ENCODE assay signal across 10 cellular contexts in the genomic region with DNA sequence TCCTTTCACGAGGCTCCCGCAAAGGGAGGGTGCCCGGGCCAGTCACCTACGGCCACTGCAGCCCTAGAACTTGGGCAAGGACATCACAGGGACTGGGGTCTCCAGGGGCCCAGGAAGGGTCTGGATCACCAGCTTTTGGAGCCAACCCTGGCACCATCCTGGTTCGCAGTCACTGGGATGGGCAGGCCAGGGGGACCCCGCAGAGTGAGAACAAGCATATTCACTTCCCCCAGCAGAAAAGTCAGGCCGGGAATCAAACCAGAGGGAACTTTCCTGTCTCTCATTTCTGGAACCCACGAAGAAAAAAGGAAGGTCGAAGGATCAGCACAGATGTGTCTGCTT. TPM values are rescaled to one million over a fixed set of nuclear protein-coding genes. Genes with fewer than 3 reads are reported as not detected.
DNase-seq lines count a peak whose midpoint lies in the region; ATAC-seq and TF ChIP-seq lines count a peak whose summit lies in the region.
"Had no signal": no experiment of that assay in that cellular context is flagged by ENCODE, and none has a peak within 500 bp of the region (broad histone marks: within the 10 kb centered on the region; RNA-seq: fewer than 3 reads in every experiment).

No MANE protein-coding gene starts in this region.

- ATAC-seq in activated T-cell treated with anti-CD3 and anti-CD28 coated beads, Interleukin-2, amount 50 U/mL, for 72 hours (replicated peaks in 1 of 2), result no peak
- no peak for ATAC-seq in activated T-cell treated with anti-CD3 and anti-CD28 coated beads, Interleukin-2, amount 50 U/mL, for 4 hours
- no peak for ATAC-seq in HG03342 (IDR thresholded peaks at IDR 0.05; ENCODE audit: unreplicated experiment)

- no peak overlapping the region for H4K8ac ChIP-seq in mesenchymal stem cell (ENCODE audit: low read length)

- H3K4ac ChIP-seq in mesenchymal stem cell (ENCODE audit: low read depth in 1 of 2, low read length in 2 of 2), result no peak overlapping the region

- H3K4me3 ChIP-seq in adipocyte (ENCODE audit: low read length) (peak overlapping the region; percentile 52), mesenchymal stem cell (ENCODE audit: insufficient read depth in 1 of 2, low read depth in 1 of 2, low read length in 2 of 2) (no peak overlapping the region), tibial artery (peak overlapping the region; percentile 29 to 37)

- no peak overlapping the region for H3K4me2 ChIP-seq in mesenchymal stem cell (ENCODE audit: low read length, poor library complexity, severe bottlenecking)

- H3K4me1 Mint-ChIP-seq in activated T-cell treated with anti-CD3 and anti-CD28 coated beads, Interleukin-2, amount 50 U/mL, for 72 hours (ENCODE audit: low read depth), result peaks cover 91% of the 10 kb centered on the region
- H3K4me1 Mint-ChIP-seq in activated T-cell treated with anti-CD3 and anti-CD28 coated beads, Interleukin-2, amount 50 U/mL, for 4 hours (ENCODE audit: low read depth), result peaks cover 94% of the 10 kb centered on the region

- H2BK5ac ChIP-seq in mesenchymal stem cell (ENCODE audit: low read depth, low read length, poor library complexity, severe bottlenecking), result no peak overlapping the region

- H3K9ac ChIP-seq in adipocyte (ENCODE audit: low read length), result peak overlapping the region; percentile 76
- peak overlapping the region; percentile 74 for H3K9ac ChIP-seq in mesenchymal stem cell (ENCODE audit: low read length)

- H3K9me3 Mint-ChIP-seq in activated T-cell treated with anti-CD3 and anti-CD28 coated beads, Interleukin-2, amount 50 U/mL, for 72 hours, result no peaks in the 10 kb centered on the region
- H3K9me3 Mint-ChIP-seq in activated T-cell treated with anti-CD3 and anti-CD28 coated beads, Interleukin-2, amount 50 U/mL, for 4 hours, result no peaks in the 10 kb centered on the region

- no peak overlapping the region for H3K14ac ChIP-seq in mesenchymal stem cell (ENCODE audit: low read length in 2 of 2)

- H2BK12ac ChIP-seq in mesenchymal stem cell (ENCODE audit: low read length in 2 of 2), result peak overlapping the region in 1 of 2 experiments; percentile 77

- peak overlapping the region; percentile 96 for H3K27ac Mint-ChIP-seq in activated T-cell treated with anti-CD3 and anti-CD28 coated beads, Interleukin-2, amount 50 U/mL, for 72 hours

- no peaks in the 10 kb centered on the region for H3K79me1 ChIP-seq in mesenchymal stem cell (replicated peaks; ENCODE audit: low read length, poor library complexity, severe bottlenecking)

- H2AFZ ChIP-seq in mesenchymal stem cell (ENCODE audit: low read depth, low read length), result no peak overlapping the region

- H3K27ac ChIP-seq in mesenchymal stem cell (ENCODE audit: low read length, poor library complexity, severe bottlenecking) (peak overlapping the region; percentile 24), tibial artery (peak overlapping the region; percentile 88 to 99)

- H3K27me3 Mint-ChIP-seq in activated T-cell treated with anti-CD3 and anti-CD28 coated beads, Interleukin-2, amount 50 U/mL, for 72 hours (ENCODE audit: low read depth), result no peaks in the 10 kb centered on the region
- no peaks in the 10 kb centered on the region for H3K27me3 Mint-ChIP-seq in activated T-cell treated with anti-CD3 and anti-CD28 coated beads, Interleukin-2, amount 50 U/mL, for 4 hours (ENCODE audit: low read depth)

- no peak for TF ChIP-seq CTCF in tibial artery (IDR thresholded peaks at IDR 0.05)

- 88% methylated on average over 9 of the region's 9 CpGs for WGBS in mesenchymal stem cell

- H2BK15ac ChIP-seq in mesenchymal stem cell (ENCODE audit: low read depth, poor library complexity, severe bottlenecking), result no peak overlapping the region

- H3K4me1 ChIP-seq in adipocyte (ENCODE audit: control insufficient read depth, insufficient read depth, low read length) (peaks cover 92% of the 10 kb centered on the region), mesenchymal stem cell (ENCODE audit: control insufficient read depth, insufficient read depth, low read depth, low read length) (peaks cover 69% of the 10 kb centered on the region), tibial artery (peaks cover 7 to 100% (median 100%) of the 10 kb centered on the region in 4 donors)

- peak overlapping the region; percentile 64 for H2AK5ac ChIP-seq in mesenchymal stem cell (ENCODE audit: low read length, severe bottlenecking)

- peaks cover 3 to 6% of the 10 kb centered on the region in 2 donors for H3K36me3 Mint-ChIP-seq in activated T-cell treated with anti-CD3 and anti-CD28 coated beads, Interleukin-2, amount 50 U/mL, for 72 hours (ENCODE audit: insufficient read depth in 2 of 2)
- peaks cover 6% of the 10 kb centered on the region for H3K36me3 Mint-ChIP-seq in activated T-cell treated with anti-CD3 and anti-CD28 coated beads, Interleukin-2, amount 50 U/mL, for 4 hours (ENCODE audit: insufficient read depth)

- peak overlapping the region in 1 of 2 donors; percentile 89 for H3K4me3 Mint-ChIP-seq in activated T-cell treated with anti-CD3 and anti-CD28 coated beads, Interleukin-2, amount 50 U/mL, for 72 hours
- H3K4me3 Mint-ChIP-seq in activated T-cell treated with anti-CD3 and anti-CD28 coated beads, Interleukin-2, amount 50 U/mL, for 4 hours, result no peak overlapping the region

- no peak for DNase-seq in activated T-cell treated with anti-CD3 and anti-CD28 coated beads, Interleukin-2, amount 50 U/mL, for 72 hours
- no peak for DNase-seq in activated T-cell treated with anti-CD3 and anti-CD28 coated beads, Interleukin-2, amount 50 U/mL, for 4 hours
- DNase-seq in adipocyte (ENCODE audit: low read depth), result no peak
- DNase-seq in mesenchymal stem cell, result no peak
- no peak for DNase-seq in tibial artery
- DNase-seq in posterior cingulate gyrus, result no peak
- no peak for DNase-seq in NCI-H2107 (lab: John Stamatoyannopoulos, UW)
- DNase-seq: NCI-H1694 treated with DMSO at 0.1 percent for 48 hours; stimulated activated naive CD4-positive, alpha-beta T cell had no signal

- H2BK120ac ChIP-seq in mesenchymal stem cell (ENCODE audit: low read depth, low read length), result no peak overlapping the region

- peak overlapping the region in 1 of 2 experiments; percentile 61 for H3K18ac ChIP-seq in mesenchymal stem cell (ENCODE audit: low read depth in 1 of 2, low read length in 2 of 2)

- no peaks in the 10 kb centered on the region for H3K27me3 ChIP-seq in adipocyte (replicated peaks; ENCODE audit: control insufficient read depth, insufficient read depth, low read length)
- H3K27me3 ChIP-seq in mesenchymal stem cell (ENCODE audit: control insufficient read depth in 1 of 2, insufficient read depth in 1 of 2, low read length in 2 of 2), result no peaks in the 10 kb centered on the region
- no peaks in the 10 kb centered on the region for H3K27me3 ChIP-seq in tibial artery

- no peak overlapping the region for H3K23ac ChIP-seq in mesenchymal stem cell (ENCODE audit: low read length in 2 of 2)

- no peak overlapping the region for H4K91ac ChIP-seq in mesenchymal stem cell (ENCODE audit: low read length)

- intact Hi-C loops in tibial artery (cut with DNase I; ENCODE audit: low total_unique reads), result no loop called here
- intact Hi-C loops in posterior cingulate gyrus (cut with DNase I), result no loop called here

- H3K9me3 ChIP-seq in adipocyte (ENCODE audit: control insufficient read depth, low read length), result no peaks in the 10 kb centered on the region
- no peaks in the 10 kb centered on the region for H3K9me3 ChIP-seq in mesenchymal stem cell (ENCODE audit: control insufficient read depth, low read length)
- H3K9me3 ChIP-seq in tibial artery, result no peaks in the 10 kb centered on the region

- H3K36me3 ChIP-seq in adipocyte (ENCODE audit: control insufficient read depth, insufficient read depth, low read length, severe bottlenecking) (peaks cover 5% of the 10 kb centered on the region), mesenchymal stem cell (ENCODE audit: control insufficient read depth in 1 of 2, insufficient read depth in 2 of 2, low read depth in 1 of 2, low read length in 2 of 2) (peaks cover 36 to 46% of the 10 kb centered on the region in 2 experiments), tibial artery (no peaks in the 10 kb centered on the region)

RNA-seq across cellular contexts. Expression of gene SMAD7, which starts 15.4 kb away (rescaled TPM):
- total RNA-seq in activated T-cell treated with anti-CD3 and anti-CD28 coated beads, Interleukin-2, amount 50 U/mL, for 72 hours, result 10 to 100 TPM; 14.9 to 21.7 TPM
- 10 to 100 TPM in 1 of 3 donors, 1 to 10 TPM in 2; 8.0 to 13.6 (median 9.6) TPM for total RNA-seq in activated T-cell treated with anti-CD3 and anti-CD28 coated beads, Interleukin-2, amount 50 U/mL, for 4 hours
- 9.6 TPM for polyA plus RNA-seq in mesenchymal stem cell (2013, experiment 1 of 2)
- 9.9 TPM for polyA plus RNA-seq in mesenchymal stem cell (2013, experiment 2 of 2)

Comparison
In these comparisons a context has a peak if more than half of its experiments do, and no peak if none do; other contexts are left out.
1. H3K4me3 ChIP-seq: peak in adipocyte (single experiment) and tibial artery (2 of 2); none in mesenchymal stem cell (0 of 2).